Comparison of ENCODE assay signal across 1 cellular context in the genomic region with DNA sequence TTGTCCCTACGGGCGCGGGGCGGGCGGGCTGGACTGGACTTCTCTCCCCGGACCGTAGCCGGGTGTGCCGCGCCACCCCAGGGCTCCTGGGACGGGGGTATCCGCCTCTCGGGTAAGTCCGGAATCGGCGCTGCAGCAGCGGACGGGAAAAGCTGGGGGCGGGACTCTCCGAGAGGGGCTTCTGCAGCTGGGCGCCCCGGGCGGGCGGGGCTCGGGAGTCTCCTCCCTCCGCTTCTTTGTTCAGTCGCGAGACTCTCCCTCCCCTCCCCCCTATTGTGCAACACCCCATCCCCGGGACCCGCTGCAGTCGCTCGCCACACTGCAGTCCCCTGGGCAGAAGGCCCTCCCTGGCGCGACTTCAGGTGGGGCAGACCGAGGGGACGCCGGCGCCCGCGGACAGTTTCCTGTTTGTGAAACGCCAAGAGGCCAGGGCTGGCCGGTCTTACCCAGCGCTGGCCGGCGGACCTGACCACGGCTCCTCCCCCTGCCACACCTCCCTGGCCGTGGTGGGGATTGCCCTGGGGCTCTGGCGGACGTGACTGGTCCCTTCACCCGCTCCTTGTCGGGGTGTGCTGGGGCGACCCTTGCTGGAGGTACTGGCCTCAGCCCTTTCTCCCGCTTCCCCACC.
TF ChIP-seq lines count a peak whose summit lies in the region.

No MANE protein-coding gene starts in this region.

TF ChIP-seq in H1, 55 proteins besides CTCF, POLR2A, EP300 and RAD21 (continued from another document):
- TF ChIP-seq YY1 (IDR thresholded peaks at IDR 0.05; ENCODE audit: low read depth, low read length): 0 out of 2 replicates have a peak, but pooled peaks have one; percentile 29
- peak; percentile 61 for TF ChIP-seq PHF8 (conservative IDR thresholded peaks at IDR 0.05; ENCODE audit: low read depth, low read length)
- no peak for TF ChIP-seq SP2 (IDR thresholded peaks at IDR 0.05; ENCODE audit: low read length)
- TF ChIP-seq, protein P1, sequence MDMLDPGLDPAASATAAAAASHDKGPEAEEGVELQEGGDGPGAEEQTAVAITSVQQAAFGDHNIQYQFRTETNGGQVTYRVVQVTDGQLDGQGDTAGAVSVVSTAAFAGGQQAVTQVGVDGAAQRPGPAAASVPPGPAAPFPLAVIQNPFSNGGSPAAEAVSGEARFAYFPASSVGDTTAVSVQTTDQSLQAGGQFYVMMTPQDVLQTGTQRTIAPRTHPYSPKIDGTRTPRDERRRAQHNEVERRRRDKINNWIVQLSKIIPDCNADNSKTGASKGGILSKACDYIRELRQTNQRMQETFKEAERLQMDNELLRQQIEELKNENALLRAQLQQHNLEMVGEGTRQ (IDR thresholded peaks at IDR 0.05; ENCODE audit: low read length): 0 out of 2 replicates have a peak, but pooled peaks have one; percentile 22
- 0 out of 4 replicates have a peak, but pooled peaks of 1 of the 2 experiments have one; percentile 25 for TF ChIP-seq HDAC2 (IDR thresholded peaks at IDR 0.05; ENCODE audit: borderline replicate concordance in 1 of 2, low read depth in 2 of 2, low read length in 2 of 2)
- peak; percentile 76 to 86; a peak in 2 of 4 replicates for TF ChIP-seq SIN3A (conservative IDR thresholded peaks at IDR 0.05 in 1 of 2, IDR thresholded peaks at IDR 0.05 in 1 of 2; ENCODE audit: low read depth in 1 of 2, low read length in 2 of 2)
- TF ChIP-seq CEBPB (IDR thresholded peaks at IDR 0.05; ENCODE audit: low read depth, low read length): peak; percentile 99
- TF ChIP-seq POLR2AphosphoS5 (IDR thresholded peaks at IDR 0.05; ENCODE audit: low read depth, low read length): peak; percentile 80
- TF ChIP-seq TAF1 (IDR thresholded peaks at IDR 0.05; ENCODE audit: low read depth, low read length): peak; percentile 80
- TF ChIP-seq, protein P2, sequence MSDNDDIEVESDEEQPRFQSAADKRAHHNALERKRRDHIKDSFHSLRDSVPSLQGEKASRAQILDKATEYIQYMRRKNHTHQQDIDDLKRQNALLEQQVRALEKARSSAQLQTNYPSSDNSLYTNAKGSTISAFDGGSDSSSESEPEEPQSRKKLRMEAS (IDR thresholded peaks at IDR 0.05): peak; percentile 25; the same call in 1 of the 2 replicates
- no peak for TF ChIP-seq RNF2 (IDR thresholded peaks at IDR 0.05; ENCODE audit: borderline replicate concordance, low read depth, low read length, missing control alignments, poor library complexity, severe bottlenecking)
- no peak for TF ChIP-seq ZNF274 (IDR thresholded peaks at IDR 0.05; ENCODE audit: borderline replicate concordance, extremely low read depth, low read length)
- peak; percentile 58 for TF ChIP-seq KDM4A (IDR thresholded peaks at IDR 0.05; ENCODE audit: low read depth, low read length, severe bottlenecking)
- peak; percentile 54; the same call in 1 of the 2 replicates for TF ChIP-seq KDM1A (IDR thresholded peaks at IDR 0.05; ENCODE audit: borderline replicate concordance, low read length)
- TF ChIP-seq SIX5 (IDR thresholded peaks at IDR 0.05; ENCODE audit: low read depth, low read length): no peak
- TF ChIP-seq TCF12 (IDR thresholded peaks at IDR 0.05; ENCODE audit: low read depth, low read length): 0 out of 2 replicates have a peak, but pooled peaks have one; percentile 74
- no peak for TF ChIP-seq SIRT6 (IDR thresholded peaks at IDR 0.05; ENCODE audit: low read length)
- TF ChIP-seq RXRA (IDR thresholded peaks at IDR 0.05; ENCODE audit: insufficient read depth, low read depth, low read length): 0 out of 2 replicates have a peak, but pooled peaks have one; percentile 24
- 0 out of 2 replicates have a peak, but pooled peaks have one; percentile 41 for TF ChIP-seq CHD2 (IDR thresholded peaks at IDR 0.05; ENCODE audit: low read length)
- TF ChIP-seq SAP30 (IDR thresholded peaks at IDR 0.05; ENCODE audit: insufficient read depth, insufficient replicate concordance, low read length): no peak
TF ChIP-seq in H1: peak in this region for 14.
